ENCODE assay signal across 12 cellular contexts in the genomic region with DNA sequence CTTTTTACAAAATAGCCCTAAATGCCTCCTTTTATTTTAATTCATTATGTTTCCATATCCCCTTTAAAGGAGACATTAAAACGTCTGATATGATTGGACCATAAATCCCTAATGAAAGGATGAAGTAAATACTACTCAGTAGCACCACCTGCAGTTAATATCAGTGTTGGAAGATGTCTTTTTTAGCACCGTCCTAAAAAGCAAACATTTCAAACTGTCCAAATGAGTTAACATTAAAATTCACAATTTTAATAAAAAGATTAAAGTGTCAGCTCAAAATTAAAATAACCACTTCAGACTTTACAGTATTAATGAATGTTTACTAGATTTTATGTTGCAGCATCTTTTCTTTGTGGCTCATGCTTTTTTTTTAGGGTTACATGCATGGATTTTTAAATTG. TPM values are rescaled to one million over a fixed set of nuclear protein-coding genes. Genes with fewer than 3 reads are reported as not detected.
A peak's percentile ranks its signal among the peaks of the same experiment; 100 is the strongest.
DNase-seq lines count a peak whose midpoint lies in the region; ATAC-seq, FAIRE-seq and TF ChIP-seq lines count a peak whose summit lies in the region.
"Had no signal": no experiment of that assay in that cellular context is flagged by ENCODE, and none has a peak within 500 bp of the region (broad histone marks: within the 10 kb centered on the region; RNA-seq: fewer than 3 reads in every experiment).

No MANE protein-coding gene starts in this region.

- no peak for FAIRE-seq in HepG2 (lab: Jason Lieb, UNC)

- peak; percentile 34 for TF ChIP-seq CTCF in BE2C (IDR thresholded peaks at IDR 0.05; ENCODE audit: low read depth, low read length)
- TF ChIP-seq CTCF in SU-DHL-6 (IDR thresholded peaks at IDR 0.05; ENCODE audit: insufficient read depth, low read length, poor library complexity, severe bottlenecking), result peak; percentile 21
- 0 out of 2 replicates have a peak, but pooled peaks have one; percentile 12 for TF ChIP-seq CTCF in HepG2 (CRISPR knock-in tag; IDR thresholded peaks at IDR 0.05)

- H4K20me1 ChIP-seq in GM23248 (ENCODE audit: insufficient read depth) (no peaks in the 10 kb centered on the region; the same call in none of the 2 replicates), SU-DHL-6 (ENCODE audit: low read depth, low read length) (0 out of 2 replicates have a peak, but pooled peaks cover 3% of the 10 kb centered on the region), HepG2 (ENCODE audit: insufficient read depth, low read length) (no peaks in the 10 kb centered on the region; the same call in 1 of the 2 replicates)

- H3F3A ChIP-seq in GM23248 (ENCODE audit: insufficient read depth) (no peaks in the 10 kb centered on the region), SU-DHL-6 (ENCODE audit: insufficient read depth) (0 out of 2 replicates have a peak, but pooled peaks cover 12% of the 10 kb centered on the region)

- H3K9me3 ChIP-seq in BE2C, result no peaks in the 10 kb centered on the region
- H3K9me3 ChIP-seq in GM23248 (ENCODE audit: low read depth), result no peaks in the 10 kb centered on the region
- no peaks in the 10 kb centered on the region for H3K9me3 ChIP-seq in SU-DHL-6 (ENCODE audit: insufficient read depth, low read length)
- no peaks in the 10 kb centered on the region for H3K9me3 ChIP-seq in HepG2 (ENCODE audit: low read length)
- H3K9me3 ChIP-seq: heart left ventricle had no signal

- H3K27me3 Mint-ChIP-seq in activated T-cell treated with anti-CD3 and anti-CD28 coated beads, Interleukin-2, amount 50 U/mL, for 24 hours, result no peaks in the 10 kb centered on the region
- H3K27me3 Mint-ChIP-seq in effector memory CD8-positive, alpha-beta T cell, result no peaks in the 10 kb centered on the region

- TF ChIP-seq POLR2A in HepG2 (IDR thresholded peaks at IDR 0.05; ENCODE audit: insufficient read depth in 1 of 2, low read depth in 2 of 2, low read length in 2 of 2), result no peak

- TF ChIP-seq EP300 in HepG2 (IDR thresholded peaks at IDR 0.05; ENCODE audit: low read depth in 2 of 2, low read length in 2 of 2) (no peak), HepG2 (CRISPR knock-in tag; IDR thresholded peaks at IDR 0.05; ENCODE audit: borderline replicate concordance) (no peak)

- H3K9me3 Mint-ChIP-seq in activated T-cell treated with anti-CD3 and anti-CD28 coated beads, Interleukin-2, amount 50 U/mL, for 24 hours, result no peaks in the 10 kb centered on the region
- H3K9me3 Mint-ChIP-seq in effector memory CD8-positive, alpha-beta T cell, result peaks cover 0 to 2% of the 10 kb centered on the region in 2 donors

- H3K79me2 ChIP-seq in GM23248 (ENCODE audit: insufficient read depth) (peaks cover 44% of the 10 kb centered on the region), SU-DHL-6 (ENCODE audit: insufficient read depth, low read length) (peaks cover 26% of the 10 kb centered on the region), HepG2 (ENCODE audit: insufficient read depth, low read length) (peaks cover 11% of the 10 kb centered on the region)

- H3K36me3 Mint-ChIP-seq in activated T-cell treated with anti-CD3 and anti-CD28 coated beads, Interleukin-2, amount 50 U/mL, for 24 hours (ENCODE audit: low read depth), result peaks cover 95% of the 10 kb centered on the region
- peaks cover 68% of the 10 kb centered on the region for H3K36me3 Mint-ChIP-seq in effector memory CD8-positive, alpha-beta T cell (ENCODE audit: insufficient read depth)

- BruUV-seq in HepG2 (replicated peaks; lab: Mats Ljungman, UMichigan), result no TSS peak

- H3K4me2 ChIP-seq in GM23248 (ENCODE audit: unreplicated experiment) (no peak overlapping the region), SU-DHL-6 (ENCODE audit: low read depth, low read length, poor library complexity, severe bottlenecking) (no peak overlapping the region), HepG2 (ENCODE audit: low read depth, low read length) (no peak overlapping the region)

- WGBS in GM23248 (ENCODE audit: low coverage in 1 of 2, low lambda C conversion rate in 2 of 2, missing lambda C conversion rate in 2 of 2), 2 experiments, result 19% methylated on average over 2 of the region's 2 CpGs
- 46% methylated on average over 2 of the region's 2 CpGs for WGBS in HepG2 (ENCODE audit: low lambda C conversion rate)

- H3K36me3 ChIP-seq in BE2C (peaks cover 80% of the 10 kb centered on the region), GM23248 (ENCODE audit: low read depth) (peaks cover 41% of the 10 kb centered on the region), SU-DHL-6 (ENCODE audit: low read length) (peaks cover 60% of the 10 kb centered on the region), HepG2 (replicated peaks in 1 of 2; ENCODE audit: control insufficient read depth in 1 of 2, insufficient read depth in 2 of 2, low read length in 2 of 2) (peaks cover 18 to 81% of the 10 kb centered on the region in 2 experiments)

- H3K27ac ChIP-seq in GM23248 (no peak overlapping the region), SU-DHL-6 (ENCODE audit: low read depth, low read length) (no peak overlapping the region), HepG2 (ENCODE audit: extremely low read length, insufficient read depth, low read length) (no peak overlapping the region)
- H3K27ac ChIP-seq: heart left ventricle had no signal

- no peak overlapping the region for H3K27ac Mint-ChIP-seq in activated T-cell treated with anti-CD3 and anti-CD28 coated beads, Interleukin-2, amount 50 U/mL, for 24 hours
- H3K27ac Mint-ChIP-seq in effector memory CD8-positive, alpha-beta T cell, result no peak overlapping the region

- no peaks in the 10 kb centered on the region for H3K27me3 ChIP-seq in BE2C
- no peaks in the 10 kb centered on the region for H3K27me3 ChIP-seq in GM23248 (replicated peaks; ENCODE audit: insufficient read depth)
- no peaks in the 10 kb centered on the region for H3K27me3 ChIP-seq in SU-DHL-6 (ENCODE audit: low read length)
- no peaks in the 10 kb centered on the region for H3K27me3 ChIP-seq in HepG2 (ENCODE audit: control insufficient read depth in 1 of 2, insufficient read depth in 2 of 2, low read length in 2 of 2)

- H3K4me1 ChIP-seq in BE2C (no peaks in the 10 kb centered on the region), GM23248 (ENCODE audit: insufficient read depth) (no peaks in the 10 kb centered on the region), HepG2 (ENCODE audit: insufficient read depth, low read length) (peaks cover 33% of the 10 kb centered on the region)

- intact Hi-C loops in HepG2 (cut with micrococcal nuclease; ENCODE audit: unreplicated experiment), result loop anchor here (5.0 kb wide), 1 partner anchor 70 kb away; no protein-coding TSS in a partner anchor

- no peak for ATAC-seq in HepG2
- no peak for ATAC-seq in activated CD4-positive, CD25-positive, alpha-beta regulatory T cell treated with anti-CD3 and anti-CD28 coated beads, Interleukin-2, amount 50 U/mL, for 24 hours
- ATAC-seq in effector memory CD8-positive, alpha-beta T cell (replicated peaks), result no peak
- ATAC-seq: heart left ventricle, left ventricle myocardium superior had no signal

- H3K9ac ChIP-seq in GM23248 (no peak overlapping the region), SU-DHL-6 (ENCODE audit: low read length) (no peak overlapping the region), HepG2 (ENCODE audit: insufficient read depth, low read depth, low read length) (no peak overlapping the region)

- H3K4me3 ChIP-seq in BE2C (ENCODE audit: low read depth, low read length) (no peak overlapping the region), GM23248 (no peak overlapping the region), SU-DHL-6 (ENCODE audit: insufficient read depth, low read length, poor library complexity, severe bottlenecking) (no peak overlapping the region), HepG2 (replicated peaks in 1 of 3; ENCODE audit: insufficient read depth in 1 of 3, low read depth in 2 of 3, low read length in 3 of 3) (no peak overlapping the region)
- H3K4me3 ChIP-seq: heart left ventricle had no signal

- no peak overlapping the region for H3K4me3 Mint-ChIP-seq in activated T-cell treated with anti-CD3 and anti-CD28 coated beads, Interleukin-2, amount 50 U/mL, for 24 hours
- H3K4me3 Mint-ChIP-seq in effector memory CD8-positive, alpha-beta T cell, result no peak overlapping the region

- POLR2A ChIA-PET in HepG2 (lab: Yijun Ruan, JAX), result no interaction called here

- in situ Hi-C loops in GM23248 (cut with MboI) (no loop called here), HepG2 (cut with HindIII; ENCODE audit: extremely low pct_ligation_motif_present, low pct_unique_long_range_greater_than_20kb) (no loop called here)

- H2AFZ ChIP-seq in GM23248, result no peak overlapping the region
- H2AFZ ChIP-seq in SU-DHL-6 (ENCODE audit: low read depth, low read length, severe bottlenecking), result no peak overlapping the region
- no peak overlapping the region for H2AFZ ChIP-seq in HepG2 (ENCODE audit: low read length)

- no peak for DNase-seq in BE2C
- DNase-seq in GM23248, result peak; percentile 18
- DNase-seq in HepG2 (ENCODE audit: low spot score), result no peak
- DNase-seq in activated T-cell treated with anti-CD3 and anti-CD28 coated beads, Interleukin-2, amount 50 U/mL, for 24 hours, result no peak
- no peak for DNase-seq in stimulated activated naive CD4-positive, alpha-beta T cell (lab: John Stamatoyannopoulos, UW)
- DNase-seq in effector memory CD8-positive, alpha-beta T cell, result no peak
- DNase-seq: heart left ventricle, left ventricle myocardium superior, nucleus accumbens, T-helper 9 cell had no signal

- no peak for TF ChIP-seq RAD21 in HepG2 (CRISPR knock-in tag; IDR thresholded peaks at IDR 0.05)

- H3K4me1 Mint-ChIP-seq in activated T-cell treated with anti-CD3 and anti-CD28 coated beads, Interleukin-2, amount 50 U/mL, for 24 hours (ENCODE audit: low read depth), result peaks cover 72% of the 10 kb centered on the region
- peaks cover 16 to 31% of the 10 kb centered on the region in 2 donors for H3K4me1 Mint-ChIP-seq in effector memory CD8-positive, alpha-beta T cell (ENCODE audit: low read depth in 2 of 2)

- CTCF ChIA-PET in HepG2 (lab: Yijun Ruan, JAX; ENCODE audit: low intra/inter-chr PET ratio, low total read pairs), result interaction anchor here (1.5 kb wide), 1 partner anchor 17 kb away, joined by 5 read pairs; no protein-coding TSS in a partner anchor

- H3K9me2 ChIP-seq in GM23248 (ENCODE audit: insufficient read depth), result no peaks in the 10 kb centered on the region
- H3K9me2 ChIP-seq in SU-DHL-6 (replicated peaks; ENCODE audit: insufficient read depth, low read length), result no peaks in the 10 kb centered on the region

RNA-seq across cellular contexts. Expression of a gene that starts 12.3 kb away (rescaled TPM):
- 9.2 TPM for polyA plus RNA-seq in BE2C (2012; ENCODE audit: insufficient read depth, insufficient read length, low read depth)
- total RNA-seq in GM23248 (2014; rRNA removed; shearing (Covaris generic)), result 4.9 and 5.2 TPM in 2 replicates
- polyA plus RNA-seq in GM23248 (2016; fragmentation: Nextera tagmentation; extraction: Ambion mirVana) (4.3 and 4.9 TPM in 2 replicates), HepG2 (2011; rRNA removed) (9.3 and 10.9 TPM in 2 replicates)
- 7.3 and 16.4 TPM in 2 replicates for total RNA-seq in HepG2 (2016; rRNA removed; fragmentation: Illumina TruSeq; extraction: Trizol)
- 1.8 TPM in 2 replicates for total RNA-seq in HepG2 (2016; cell fraction: cytosol; rRNA removed; fragmentation: Illumina TruSeq; extraction: Trizol; ENCODE audit: low read depth)
- 6.3 and 13.8 TPM in 2 replicates for total RNA-seq in HepG2 (2016; cell fraction: insoluble cytoplasmic fraction; rRNA removed; fragmentation: Illumina TruSeq; extraction: Trizol)
- total RNA-seq in HepG2 (2016; cell fraction: membrane; rRNA removed; fragmentation: Illumina TruSeq; extraction: Trizol), result 5.9 and 7.7 TPM in 2 replicates
- 17.9 and 18.0 TPM in 2 replicates for total RNA-seq in HepG2 (2016; cell fraction: nucleus; rRNA removed; fragmentation: Illumina TruSeq; extraction: Trizol)
- polyA plus RNA-seq in HepG2 (2011; cell fraction: cytosol; rRNA removed), result 4.4 and 7.4 TPM in 2 replicates
- 9.6 and 11.6 TPM in 2 replicates for polyA plus RNA-seq in HepG2 (2011; cell fraction: nucleus; rRNA removed)
- polyA plus RNA-seq in HepG2 (2012), result 8.5 and 10.8 TPM in 2 replicates
- 0.23 and 0.26 TPM in 2 replicates for polyA plus RNA-seq in HepG2 (2016; cell fraction: cytosol; fragmentation: Illumina TruSeq; extraction: Trizol; ENCODE audit: low read depth)
- 12.0 TPM in 2 replicates for polyA plus RNA-seq in HepG2 (2016; cell fraction: insoluble cytoplasmic fraction; fragmentation: Illumina TruSeq; extraction: Trizol; ENCODE audit: low read depth)
- polyA plus RNA-seq in HepG2 (2016; cell fraction: membrane; fragmentation: Illumina TruSeq; extraction: Trizol; ENCODE audit: low read depth), result 1.4 and 1.5 TPM in 2 replicates
- 20.3 and 21.4 TPM in 2 replicates for polyA plus RNA-seq in HepG2 (2016; cell fraction: nucleus; fragmentation: Illumina TruSeq; extraction: Trizol; ENCODE audit: insufficient read depth, low read depth)
- 8.0 and 18.6 TPM in 2 replicates for polyA minus RNA-seq in HepG2 (2011; rRNA and poly(A)+ RNA removed; ENCODE audit: low replicate concordance)
- polyA minus RNA-seq in HepG2 (2011; cell fraction: cytosol; rRNA and poly(A)+ RNA removed), result 8.3 and 12.6 TPM in 2 replicates
- 38.0 and 39.0 TPM in 2 replicates for polyA minus RNA-seq in HepG2 (2011; cell fraction: nucleus; rRNA and poly(A)+ RNA removed)

RNA-seq across cellular contexts. Expression of a gene that starts 47.9 kb away (rescaled TPM):
- polyA plus RNA-seq in BE2C (2012; ENCODE audit: insufficient read depth, insufficient read length, low read depth), result 19.9 TPM
- total RNA-seq in GM23248 (2014; rRNA removed; shearing (Covaris generic)), result 15.3 and 20.0 TPM in 2 replicates
- 7.5 and 7.6 TPM in 2 replicates for polyA plus RNA-seq in GM23248 (2016; fragmentation: Nextera tagmentation; extraction: Ambion mirVana)
- total RNA-seq in HepG2 (2016; rRNA removed; fragmentation: Illumina TruSeq; extraction: Trizol), result 9.8 and 25.2 TPM in 2 replicates
- total RNA-seq in HepG2 (2016; cell fraction: cytosol; rRNA removed; fragmentation: Illumina TruSeq; extraction: Trizol; ENCODE audit: low read depth), result 1.6 and 2.4 TPM in 2 replicates
- 11.2 and 21.8 TPM in 2 replicates for total RNA-seq in HepG2 (2016; cell fraction: insoluble cytoplasmic fraction; rRNA removed; fragmentation: Illumina TruSeq; extraction: Trizol)
- 5.2 and 5.7 TPM in 2 replicates for total RNA-seq in HepG2 (2016; cell fraction: membrane; rRNA removed; fragmentation: Illumina TruSeq; extraction: Trizol)
- total RNA-seq in HepG2 (2016; cell fraction: nucleus; rRNA removed; fragmentation: Illumina TruSeq; extraction: Trizol), result 53.6 and 61.6 TPM in 2 replicates
- polyA plus RNA-seq in HepG2 (2011; rRNA removed), result 21.6 and 22.9 TPM in 2 replicates
- polyA plus RNA-seq in HepG2 (2011; cell fraction: cytosol; rRNA removed), result 14.4 and 15.5 TPM in 2 replicates
- 117 and 122 TPM in 2 replicates for polyA plus RNA-seq in HepG2 (2011; cell fraction: nucleus; rRNA removed)
- 15.6 and 16.7 TPM in 2 replicates for polyA plus RNA-seq in HepG2 (2012)
- 0.78 and 0.86 TPM in 2 replicates for polyA plus RNA-seq in HepG2 (2016; cell fraction: cytosol; fragmentation: Illumina TruSeq; extraction: Trizol; ENCODE audit: low read depth)
- polyA plus RNA-seq in HepG2 (2016; cell fraction: insoluble cytoplasmic fraction; fragmentation: Illumina TruSeq; extraction: Trizol; ENCODE audit: low read depth), result 7.6 and 8.8 TPM in 2 replicates
- 3.2 and 3.3 TPM in 2 replicates for polyA plus RNA-seq in HepG2 (2016; cell fraction: membrane; fragmentation: Illumina TruSeq; extraction: Trizol; ENCODE audit: low read depth)
- 60.1 and 76.3 TPM in 2 replicates for polyA plus RNA-seq in HepG2 (2016; cell fraction: nucleus; fragmentation: Illumina TruSeq; extraction: Trizol; ENCODE audit: insufficient read depth, low read depth)
- polyA minus RNA-seq in HepG2 (2011; rRNA and poly(A)+ RNA removed; ENCODE audit: low replicate concordance), result 25.0 and 30.6 TPM in 2 replicates
- 22.8 and 24.8 TPM in 2 replicates for polyA minus RNA-seq in HepG2 (2011; cell fraction: cytosol; rRNA and poly(A)+ RNA removed)
- polyA minus RNA-seq in HepG2 (2011; cell fraction: nucleus; rRNA and poly(A)+ RNA removed), result 128 and 146 TPM in 2 replicates
